1 cellular context compared by ENCODE assay signal in the genomic region with DNA sequence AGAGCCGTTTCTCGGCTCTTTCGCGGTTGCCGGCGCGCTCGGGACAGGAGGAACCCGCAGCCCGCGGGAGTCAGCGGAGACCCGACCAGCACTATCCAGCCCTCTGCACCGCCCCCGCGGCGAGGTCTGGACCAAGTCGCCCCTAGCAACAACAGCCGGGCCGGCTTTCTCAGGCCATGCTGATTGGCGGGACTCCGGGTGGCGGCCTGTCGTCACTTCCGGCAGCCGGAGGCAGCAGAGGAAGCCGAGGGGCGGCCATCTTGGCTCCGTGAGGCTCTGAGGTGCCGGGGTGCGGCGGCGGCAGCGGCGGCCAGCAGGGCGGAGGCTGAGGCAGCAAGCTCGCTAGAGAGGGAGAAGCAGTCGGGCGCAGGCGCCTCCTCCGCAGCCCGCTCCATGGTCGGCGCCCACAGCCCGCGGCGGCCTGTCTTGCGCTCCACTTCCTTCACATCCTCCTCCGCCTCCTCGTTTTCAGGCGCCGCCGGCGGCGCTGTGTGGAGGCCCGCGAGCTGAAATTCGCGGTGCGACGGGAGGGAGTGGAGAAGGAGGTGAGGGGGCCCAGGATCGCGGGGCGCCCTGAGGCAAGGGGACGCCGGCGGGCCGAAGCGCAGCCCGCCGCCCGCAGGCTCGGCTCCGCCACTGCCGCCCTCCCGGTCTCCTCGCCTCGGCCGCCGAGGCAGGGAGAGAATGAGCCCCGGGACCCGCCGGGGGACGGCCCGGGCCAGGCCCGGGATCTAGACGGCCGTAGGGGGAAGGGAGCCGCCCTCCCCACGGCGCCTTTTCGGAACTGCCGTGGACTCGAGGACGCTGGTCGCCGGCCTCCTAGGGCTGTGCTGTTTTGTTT.
TF ChIP-seq lines count a peak whose summit lies in the region.

MARK3 (plus strand) TSS at position 263 of the 841 bp plus-strand sequence. CDS start 615 bp downstream, outside the sequence.

TF ChIP-seq in K562, 482 proteins besides CTCF, POLR2A, EP300 and RAD21 (continued from another document and continues in another):
- TF ChIP-seq, protein P1, sequence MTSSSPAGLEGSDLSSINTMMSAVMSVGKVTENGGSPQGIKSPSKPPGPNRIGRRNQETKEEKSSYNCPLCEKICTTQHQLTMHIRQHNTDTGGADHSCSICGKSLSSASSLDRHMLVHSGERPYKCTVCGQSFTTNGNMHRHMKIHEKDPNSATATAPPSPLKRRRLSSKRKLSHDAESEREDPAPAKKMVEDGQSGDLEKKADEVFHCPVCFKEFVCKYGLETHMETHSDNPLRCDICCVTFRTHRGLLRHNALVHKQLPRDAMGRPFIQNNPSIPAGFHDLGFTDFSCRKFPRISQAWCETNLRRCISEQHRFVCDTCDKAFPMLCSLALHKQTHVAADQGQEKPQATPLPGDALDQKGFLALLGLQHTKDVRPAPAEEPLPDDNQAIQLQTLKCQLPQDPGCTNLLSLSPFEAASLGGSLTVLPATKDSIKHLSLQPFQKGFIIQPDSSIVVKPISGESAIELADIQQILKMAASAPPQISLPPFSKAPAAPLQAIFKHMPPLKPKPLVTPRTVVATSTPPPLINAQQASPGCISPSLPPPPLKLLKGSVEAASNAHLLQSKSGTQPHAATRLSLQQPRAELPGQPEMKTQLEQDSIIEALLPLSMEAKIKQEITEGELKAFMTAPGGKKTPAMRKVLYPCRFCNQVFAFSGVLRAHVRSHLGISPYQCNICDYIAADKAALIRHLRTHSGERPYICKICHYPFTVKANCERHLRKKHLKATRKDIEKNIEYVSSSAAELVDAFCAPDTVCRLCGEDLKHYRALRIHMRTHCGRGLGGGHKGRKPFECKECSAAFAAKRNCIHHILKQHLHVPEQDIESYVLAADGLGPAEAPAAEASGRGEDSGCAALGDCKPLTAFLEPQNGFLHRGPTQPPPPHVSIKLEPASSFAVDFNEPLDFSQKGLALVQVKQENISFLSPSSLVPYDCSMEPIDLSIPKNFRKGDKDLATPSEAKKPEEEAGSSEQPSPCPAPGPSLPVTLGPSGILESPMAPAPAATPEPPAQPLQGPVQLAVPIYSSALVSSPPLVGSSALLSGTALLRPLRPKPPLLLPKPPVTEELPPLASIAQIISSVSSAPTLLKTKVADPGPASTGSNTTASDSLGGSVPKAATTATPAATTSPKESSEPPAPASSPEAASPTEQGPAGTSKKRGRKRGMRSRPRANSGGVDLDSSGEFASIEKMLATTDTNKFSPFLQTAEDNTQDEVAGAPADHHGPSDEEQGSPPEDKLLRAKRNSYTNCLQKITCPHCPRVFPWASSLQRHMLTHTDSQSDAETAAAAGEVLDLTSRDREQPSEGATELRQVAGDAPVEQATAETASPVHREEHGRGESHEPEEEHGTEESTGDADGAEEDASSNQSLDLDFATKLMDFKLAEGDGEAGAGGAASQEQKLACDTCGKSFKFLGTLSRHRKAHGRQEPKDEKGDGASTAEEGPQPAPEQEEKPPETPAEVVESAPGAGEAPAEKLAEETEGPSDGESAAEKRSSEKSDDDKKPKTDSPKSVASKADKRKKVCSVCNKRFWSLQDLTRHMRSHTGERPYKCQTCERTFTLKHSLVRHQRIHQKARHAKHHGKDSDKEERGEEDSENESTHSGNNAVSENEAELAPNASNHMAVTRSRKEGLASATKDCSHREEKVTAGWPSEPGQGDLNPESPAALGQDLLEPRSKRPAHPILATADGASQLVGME (CRISPR knock-in tag; IDR thresholded peaks at IDR 0.05) = 0 out of 2 replicates have a peak, but pooled peaks have one; percentile 68
- no peak for TF ChIP-seq RBM15 (IDR thresholded peaks at IDR 0.05; ENCODE audit: insufficient read depth, low read length)
- peak; percentile 25 for TF ChIP-seq FIP1L1 (IDR thresholded peaks at IDR 0.05; ENCODE audit: low read depth, low read length, poor library complexity, severe bottlenecking)
- TF ChIP-seq, protein P2, sequence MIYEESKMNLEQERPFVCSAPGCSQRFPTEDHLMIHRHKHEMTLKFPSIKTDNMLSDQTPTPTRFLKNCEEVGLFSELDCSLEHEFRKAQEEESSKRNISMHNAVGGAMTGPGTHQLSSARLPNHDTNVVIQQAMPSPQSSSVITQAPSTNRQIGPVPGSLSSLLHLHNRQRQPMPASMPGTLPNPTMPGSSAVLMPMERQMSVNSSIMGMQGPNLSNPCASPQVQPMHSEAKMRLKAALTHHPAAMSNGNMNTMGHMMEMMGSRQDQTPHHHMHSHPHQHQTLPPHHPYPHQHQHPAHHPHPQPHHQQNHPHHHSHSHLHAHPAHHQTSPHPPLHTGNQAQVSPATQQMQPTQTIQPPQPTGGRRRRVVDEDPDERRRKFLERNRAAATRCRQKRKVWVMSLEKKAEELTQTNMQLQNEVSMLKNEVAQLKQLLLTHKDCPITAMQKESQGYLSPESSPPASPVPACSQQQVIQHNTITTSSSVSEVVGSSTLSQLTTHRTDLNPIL (CRISPR knock-in tag; IDR thresholded peaks at IDR 0.05) = no peak
- peak; percentile 76; the same call in 1 of the 2 replicates for TF ChIP-seq PHF8 (IDR thresholded peaks at IDR 0.05; ENCODE audit: borderline replicate concordance, low read length)
- no peak for TF ChIP-seq FOXK1 (CRISPR knock-in tag; IDR thresholded peaks at IDR 0.05; ENCODE audit: borderline replicate concordance)
- TF ChIP-seq MEF2D (tag; conservative IDR thresholded peaks at IDR 0.05; ENCODE audit: low read depth) = no peak
- TF ChIP-seq HMGN3 (IDR thresholded peaks at IDR 0.05; ENCODE audit: borderline replicate concordance, extremely low read depth, insufficient read length, low read depth, low read length) = peak; percentile 66
- TF ChIP-seq ZNF232 (CRISPR knock-in tag; IDR thresholded peaks at IDR 0.05) = no peak
- TF ChIP-seq, protein P3, sequence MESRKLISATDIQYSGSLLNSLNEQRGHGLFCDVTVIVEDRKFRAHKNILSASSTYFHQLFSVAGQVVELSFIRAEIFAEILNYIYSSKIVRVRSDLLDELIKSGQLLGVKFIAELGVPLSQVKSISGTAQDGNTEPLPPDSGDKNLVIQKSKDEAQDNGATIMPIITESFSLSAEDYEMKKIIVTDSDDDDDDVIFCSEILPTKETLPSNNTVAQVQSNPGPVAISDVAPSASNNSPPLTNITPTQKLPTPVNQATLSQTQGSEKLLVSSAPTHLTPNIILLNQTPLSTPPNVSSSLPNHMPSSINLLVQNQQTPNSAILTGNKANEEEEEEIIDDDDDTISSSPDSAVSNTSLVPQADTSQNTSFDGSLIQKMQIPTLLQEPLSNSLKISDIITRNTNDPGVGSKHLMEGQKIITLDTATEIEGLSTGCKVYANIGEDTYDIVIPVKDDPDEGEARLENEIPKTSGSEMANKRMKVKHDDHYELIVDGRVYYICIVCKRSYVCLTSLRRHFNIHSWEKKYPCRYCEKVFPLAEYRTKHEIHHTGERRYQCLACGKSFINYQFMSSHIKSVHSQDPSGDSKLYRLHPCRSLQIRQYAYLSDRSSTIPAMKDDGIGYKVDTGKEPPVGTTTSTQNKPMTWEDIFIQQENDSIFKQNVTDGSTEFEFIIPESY (CRISPR knock-in tag; IDR thresholded peaks at IDR 0.05) = no peak
- TF ChIP-seq CBFA2T3 (IDR thresholded peaks at IDR 0.05) = no peak
- TF ChIP-seq ZNF444 (CRISPR knock-in tag; IDR thresholded peaks at IDR 0.05) = no peak
- TF ChIP-seq SETDB1 (IDR thresholded peaks at IDR 0.05; ENCODE audit: low read length) = no peak
- TF ChIP-seq MCM5 (IDR thresholded peaks at IDR 0.05; ENCODE audit: low read depth) = no peak
- TF ChIP-seq, protein P4, sequence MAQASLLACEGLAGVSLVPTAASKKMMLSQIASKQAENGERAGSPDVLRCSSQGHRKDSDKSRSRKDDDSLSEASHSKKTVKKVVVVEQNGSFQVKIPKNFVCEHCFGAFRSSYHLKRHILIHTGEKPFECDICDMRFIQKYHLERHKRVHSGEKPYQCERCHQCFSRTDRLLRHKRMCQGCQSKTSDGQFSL (CRISPR knock-in tag; IDR thresholded peaks at IDR 0.05) = no peak
- TF ChIP-seq, protein P4 (tag; IDR thresholded peaks at IDR 0.05) = no peak
- 0 out of 2 replicates have a peak, but pooled peaks have one; percentile 41 for TF ChIP-seq L3MBTL2 (IDR thresholded peaks at IDR 0.05)
- TF ChIP-seq ZC3H4 (CRISPR knock-in tag; IDR thresholded peaks at IDR 0.05; ENCODE audit: borderline replicate concordance) = no peak
- no peak for TF ChIP-seq NR4A1 (CRISPR knock-in tag; IDR thresholded peaks at IDR 0.05)
- TF ChIP-seq NR4A1 (tag; IDR thresholded peaks at IDR 0.05) = no peak
- no peak for TF ChIP-seq MECOM (CRISPR knock-in tag; IDR thresholded peaks at IDR 0.05)
- TF ChIP-seq, protein P5, sequence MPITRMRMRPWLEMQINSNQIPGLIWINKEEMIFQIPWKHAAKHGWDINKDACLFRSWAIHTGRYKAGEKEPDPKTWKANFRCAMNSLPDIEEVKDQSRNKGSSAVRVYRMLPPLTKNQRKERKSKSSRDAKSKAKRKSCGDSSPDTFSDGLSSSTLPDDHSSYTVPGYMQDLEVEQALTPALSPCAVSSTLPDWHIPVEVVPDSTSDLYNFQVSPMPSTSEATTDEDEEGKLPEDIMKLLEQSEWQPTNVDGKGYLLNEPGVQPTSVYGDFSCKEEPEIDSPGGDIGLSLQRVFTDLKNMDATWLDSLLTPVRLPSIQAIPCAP (CRISPR knock-in tag; IDR thresholded peaks at IDR 0.05; ENCODE audit: borderline replicate concordance) = no peak
- TF ChIP-seq SMAD1 (IDR thresholded peaks at IDR 0.05; ENCODE audit: low read depth, low read length, partially characterized antibody) = peak; percentile 45
- TF ChIP-seq NR0B1 (IDR thresholded peaks at IDR 0.05; ENCODE audit: partially characterized antibody) = no peak
- no peak for TF ChIP-seq NFE2L1 (tag; IDR thresholded peaks at IDR 0.05; ENCODE audit: borderline replicate concordance, low read depth)
- no peak for TF ChIP-seq ZZZ3 (IDR thresholded peaks at IDR 0.05)
- TF ChIP-seq ZNF143 (CRISPR knock-in tag; IDR thresholded peaks at IDR 0.05) = no peak
- peak; percentile 74; the same call in 1 of the 2 replicates for TF ChIP-seq EP400 (IDR thresholded peaks at IDR 0.05)
- peak; percentile 92 for TF ChIP-seq ZBTB40 (IDR thresholded peaks at IDR 0.05)
- no peak for TF ChIP-seq ZBTB40 (CRISPR knock-in tag; IDR thresholded peaks at IDR 0.05)
- TF ChIP-seq ZNF274 (IDR thresholded peaks at IDR 0.05; ENCODE audit: borderline replicate concordance, low read depth, low read length) = no peak
